In genomic region chr1:189158155-189158554, GRCh38 we compare ENCODE assay signal across 24 cellular contexts.
"Had no signal": no experiment of that assay in that cellular context is flagged by ENCODE, and none has a peak within 500 bp of the region (broad histone marks: within the 10 kb centered on the region; RNA-seq: fewer than 3 reads in every experiment).

No MANE protein-coding gene starts in this region.

- DNase-seq: activated CD4-positive, alpha-beta T cell treated with anti-CD3 and anti-CD28 coated beads, Interleukin-2, amount 10 ng/mL, durations not matched to agents 24 days and 14 days; activated CD4-positive, alpha-beta T cell treated with anti-CD3 and anti-CD28 coated beads, Interleukin-2, amount 50 U/mL, for 48 hours; activated CD8-positive, alpha-beta T cell treated with anti-CD3 and anti-CD28 coated beads, Interleukin-2, amount 10 ng/mL, durations not matched to agents 7 days and 5 days; activated gamma-delta T cell; activated naive CD4-positive, alpha-beta T cell treated with Interleukin-2 at 50 U/mL for 16 hours; activated naive CD8-positive, alpha-beta T cell treated with anti-CD3 and anti-CD28 coated beads, Interleukin-2, amount 10 ng/mL, durations not matched to agents 7 days and 5 days; activated T-cell treated with anti-CD3 and anti-CD28 coated beads, Interleukin-2, amount 50 U/mL, for 24 hours; amygdala; Karpas-422; NCI-H1105; NCI-H1417 treated with DMSO at 0.1 percent for 48 hours; NCI-H187 treated with DMSO at 0.1 percent for 48 hours; NCI-H2081 treated with DMSO at 0.1 percent for 48 hours; NCI-H226; NCI-H446 treated with DMSO at 0.1 percent for 48 hours; NCI-H524; OCI-M1; Right ventricle myocardium superior; SW 1271; T-helper 1 cell; T-helper 2 cell; T-helper 9 cell had no signal

- H3K36me3 ChIP-seq: ascending aorta, cardiac muscle cell had no signal

- H3K27ac ChIP-seq: ascending aorta, cardiac muscle cell had no signal

- H3K4me1 ChIP-seq: ascending aorta had no signal

- H3K27me3 ChIP-seq: ascending aorta, cardiac muscle cell had no signal

- H3K9me3 ChIP-seq: ascending aorta had no signal

- H3K4me3 ChIP-seq: ascending aorta, cardiac muscle cell had no signal

- ATAC-seq: activated CD8-positive, alpha-beta T cell treated with anti-CD3 and anti-CD28 coated beads, Interleukin-2, amount 10 ng/mL, durations not matched to agents 7 days and 5 days had no signal
